9 cellular contexts compared by ENCODE assay signal in the genomic region with DNA sequence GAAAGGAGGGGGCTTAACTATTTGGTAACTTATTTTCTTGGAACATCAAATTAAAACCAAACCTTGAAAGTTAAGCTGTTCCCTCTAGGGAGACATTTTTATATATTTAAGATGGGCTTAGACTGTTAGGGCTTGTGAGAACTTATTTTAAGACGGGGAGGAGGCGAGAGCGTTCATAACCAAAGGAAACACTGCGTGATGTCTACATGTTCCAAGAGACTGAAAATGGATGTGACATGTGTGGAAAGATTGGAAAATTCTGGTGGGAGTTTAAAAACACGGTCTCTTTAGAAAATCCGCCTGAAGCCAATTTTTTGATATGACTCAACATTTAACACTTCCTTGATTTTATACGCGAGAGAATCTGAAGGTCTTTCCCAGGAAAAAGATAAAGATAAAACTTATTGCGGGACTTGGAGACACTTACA. TPM values are rescaled to one million over a fixed set of nuclear protein-coding genes. Genes with fewer than 3 reads are reported as not detected.
DNase-seq lines count a peak whose midpoint lies in the region; ATAC-seq and TF ChIP-seq lines count a peak whose summit lies in the region.
"Had no signal": no experiment of that assay in that cellular context is flagged by ENCODE, and none has a peak within 500 bp of the region (broad histone marks: within the 10 kb centered on the region; RNA-seq: fewer than 3 reads in every experiment).

No MANE protein-coding gene starts in this region.

- peak overlapping the region; percentile 100 for H3K27ac Mint-ChIP-seq in CD4-positive, alpha-beta T cell
- H3K27ac Mint-ChIP-seq in dendritic cell treated with granulocyte-macrophage colony-stimulating factor and Interleukin-4, amounts not matched to agents 40 ng/mL and 50 ng/mL, for 4 days: peak overlapping the region; percentile 99

- H3K27me3 Mint-ChIP-seq in CD4-positive, alpha-beta T cell: no peaks in the 10 kb centered on the region
- H3K27me3 Mint-ChIP-seq in dendritic cell treated with granulocyte-macrophage colony-stimulating factor and Interleukin-4, amounts not matched to agents 40 ng/mL and 50 ng/mL, for 4 days: no peaks in the 10 kb centered on the region

- peak overlapping the region; percentile 100 for H3K4me3 Mint-ChIP-seq in CD4-positive, alpha-beta T cell
- peak overlapping the region; percentile 98 for H3K4me3 Mint-ChIP-seq in dendritic cell treated with granulocyte-macrophage colony-stimulating factor and Interleukin-4, amounts not matched to agents 40 ng/mL and 50 ng/mL, for 4 days

- peak overlapping the region; percentile 92 for H3K27ac ChIP-seq in CD4-positive, alpha-beta T cell (ENCODE audit: low read depth, low read length)

- peaks cover 61% of the 10 kb centered on the region for H3K4me1 Mint-ChIP-seq in CD4-positive, alpha-beta T cell (ENCODE audit: low read depth)
- peaks cover 41% of the 10 kb centered on the region for H3K4me1 Mint-ChIP-seq in dendritic cell treated with granulocyte-macrophage colony-stimulating factor and Interleukin-4, amounts not matched to agents 40 ng/mL and 50 ng/mL, for 4 days (ENCODE audit: low read depth)

- POLR2A ChIA-PET in CD4-positive, alpha-beta T cell (lab: Charles Lee): interaction anchor here (0.9 to 8.5 kb wide), 14 partner anchors 8 to 1287 kb away, joined by 3 to 164 read pairs (median 4); a partner anchor contains a TSS

- no peak for TF ChIP-seq CTCF in CD4-positive, alpha-beta T cell (IDR thresholded peaks at IDR 0.05)
- no peak for TF ChIP-seq CTCF in NB4 (IDR thresholded peaks at IDR 0.05; ENCODE audit: low read depth, low read length)

- H3K27me3 ChIP-seq in CD4-positive, alpha-beta T cell (ENCODE audit: control insufficient read depth, insufficient read depth, low read length): no peaks in the 10 kb centered on the region
- no peaks in the 10 kb centered on the region for H3K27me3 ChIP-seq in mucosa of stomach (ENCODE audit: control insufficient read depth, insufficient read depth, low read length)

- H3K4me1 ChIP-seq in mucosa of stomach (ENCODE audit: control insufficient read depth, insufficient read depth, low read length): peaks cover 25% of the 10 kb centered on the region

- no peaks in the 10 kb centered on the region for H3K9me3 Mint-ChIP-seq in CD4-positive, alpha-beta T cell
- H3K9me3 Mint-ChIP-seq in dendritic cell treated with granulocyte-macrophage colony-stimulating factor and Interleukin-4, amounts not matched to agents 40 ng/mL and 50 ng/mL, for 4 days: no peaks in the 10 kb centered on the region

- peak overlapping the region; percentile 98 for H3K4me3 ChIP-seq in NB4 (ENCODE audit: low read depth, low read length)
- peak overlapping the region; percentile 100 for H3K4me3 ChIP-seq in mucosa of stomach (ENCODE audit: low read length)

- intact Hi-C loops in CD4-positive, alpha-beta T cell (cut with DNase I, micrococcal nuclease): no loop called here
- intact Hi-C loops in dendritic cell treated with granulocyte-macrophage colony-stimulating factor and Interleukin-4, amounts not matched to agents 40 ng/mL and 50 ng/mL, for 4 days (cut with micrococcal nuclease): loop anchor here (10.0 kb wide), 1 partner anchor 156 kb away; a partner anchor contains a TSS

- ATAC-seq in CD4-positive, alpha-beta T cell (ENCODE audit: poor library complexity): no peak

- CTCF ChIA-PET in CD4-positive, alpha-beta T cell (lab: Charles Lee): interaction anchor here (0.5 to 1.5 kb wide), 3 partner anchors 19 to 708 kb away, joined by 3 to 12 read pairs (median 3); a partner anchor contains a TSS

- TF ChIP-seq POLR2A in NB4 (IDR thresholded peaks at IDR 0.05; ENCODE audit: extremely low read depth, insufficient read length): no peak

- no peaks in the 10 kb centered on the region for H3K9me3 ChIP-seq in CD4-positive, alpha-beta T cell (ENCODE audit: control insufficient read depth, low read length)
- H3K9me3 ChIP-seq in mucosa of stomach (ENCODE audit: control insufficient read depth, low read length): no peaks in the 10 kb centered on the region

- peaks cover 3% of the 10 kb centered on the region for H3K36me3 ChIP-seq in mucosa of stomach (ENCODE audit: control insufficient read depth, insufficient read depth, low read length)

- peaks cover 61% of the 10 kb centered on the region for H3K36me3 Mint-ChIP-seq in CD4-positive, alpha-beta T cell (ENCODE audit: low read depth)
- peaks cover 58% of the 10 kb centered on the region for H3K36me3 Mint-ChIP-seq in dendritic cell treated with granulocyte-macrophage colony-stimulating factor and Interleukin-4, amounts not matched to agents 40 ng/mL and 50 ng/mL, for 4 days (ENCODE audit: low read depth)

- H3K9ac ChIP-seq in mucosa of stomach (ENCODE audit: low read length): peak overlapping the region; percentile 100

- no peak for DNase-seq in CD4-positive, alpha-beta T cell
- DNase-seq in NB4 (ENCODE audit: low read depth): no peak
- no peak for DNase-seq in DMS153 treated with DMSO at 0.1 percent for 48 hours (lab: John Stamatoyannopoulos, UW; ENCODE audit: unreplicated experiment)
- DNase-seq in NCI-H1048 (lab: John Stamatoyannopoulos, UW): no peak
- no peak for DNase-seq in A172 (ENCODE audit: low spot score)
- DNase-seq in activated gamma-delta T cell treated with Interleukin-2 at 50 U/mL for 16 hours: no peak

RNA-seq across cellular contexts. Expression of a gene that starts 0.7 kb away (rescaled TPM):
- 100 to 1,000 TPM; 172 to 183 TPM for total RNA-seq in CD4-positive, alpha-beta T cell
- total RNA-seq in A172 (2014; rRNA removed; shearing (Covaris generic)): 58.5 and 60.3 TPM in 2 replicates

RNA-seq across cellular contexts. Expression of a gene that starts 19.8 kb away (rescaled TPM):
- 100 to 1,000 TPM; 346 to 356 TPM for total RNA-seq in CD4-positive, alpha-beta T cell
- 96.5 and 106 TPM in 2 replicates for total RNA-seq in A172 (2014; rRNA removed; shearing (Covaris generic))

RNA-seq across cellular contexts. Expression of a gene that starts 47.1 kb away (rescaled TPM):
- total RNA-seq in CD4-positive, alpha-beta T cell: under 1 TPM in 1 of 2 experiments, not detected in 1; 0.05 TPM
- total RNA-seq in A172 (2014; rRNA removed; shearing (Covaris generic)): not detected in 2 replicates
- total RNA-seq: HT1080 had no signal
